Comparison of ENCODE assay signal across 8 cellular contexts in the genomic region with DNA sequence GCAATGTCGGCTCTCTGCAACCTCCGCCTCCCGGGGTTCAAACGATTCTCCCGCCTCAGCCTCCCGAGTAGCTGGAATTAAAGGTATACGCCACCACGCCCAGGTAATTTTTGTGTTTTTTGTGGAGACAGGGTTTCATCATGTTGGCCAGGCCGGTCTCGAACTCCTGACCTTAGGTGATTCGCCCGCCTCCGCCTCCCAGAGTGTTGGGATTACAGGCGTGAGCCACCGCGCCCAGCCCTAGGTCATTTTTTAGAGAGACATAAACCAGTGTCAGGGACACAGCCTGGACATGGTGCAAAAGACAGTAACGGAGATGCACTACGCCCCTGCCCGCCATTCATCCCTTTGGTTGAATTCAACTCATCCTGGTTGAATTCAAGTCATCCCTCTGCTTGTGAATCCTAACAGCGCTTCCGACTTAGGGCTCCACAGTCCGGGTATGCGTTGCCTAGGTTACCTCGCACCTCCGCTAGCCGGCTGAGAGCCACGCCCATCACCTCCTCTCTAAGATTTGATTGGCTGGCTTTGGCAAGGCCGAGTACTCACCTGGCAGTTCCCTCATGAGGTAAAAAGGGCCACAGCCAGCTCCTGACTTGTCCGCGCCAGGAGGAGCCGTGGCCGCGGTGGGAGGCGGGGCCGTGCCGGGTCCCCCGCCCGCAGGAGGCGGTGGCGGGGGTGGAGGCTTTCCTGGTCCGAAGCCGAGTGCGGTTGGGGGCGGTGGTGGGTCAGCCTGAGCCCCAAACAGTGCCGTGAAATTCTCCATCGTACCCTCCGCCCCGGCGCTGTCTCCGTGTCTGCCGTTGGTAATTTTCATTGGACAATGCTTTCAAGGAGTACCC. TPM values are rescaled to one million over a fixed set of nuclear protein-coding genes. Genes with fewer than 3 reads are reported as not detected.
DNase-seq lines count a peak whose midpoint lies in the region; ATAC-seq, FAIRE-seq and TF ChIP-seq lines count a peak whose summit lies in the region.

A gene with protein sequence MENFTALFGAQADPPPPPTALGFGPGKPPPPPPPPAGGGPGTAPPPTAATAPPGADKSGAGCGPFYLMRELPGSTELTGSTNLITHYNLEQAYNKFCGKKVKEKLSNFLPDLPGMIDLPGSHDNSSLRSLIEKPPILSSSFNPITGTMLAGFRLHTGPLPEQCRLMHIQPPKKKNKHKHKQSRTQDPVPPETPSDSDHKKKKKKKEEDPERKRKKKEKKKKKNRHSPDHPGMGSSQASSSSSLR (minus strand): TSS at position 802 of the 842 bp plus-strand sequence. CDS start 36 bp downstream, at position 766.

- no peaks in the 10 kb centered on the region for H3K27me3 ChIP-seq in lower lobe of right lung (ENCODE audit: low read depth)

- peaks cover 41% of the 10 kb centered on the region for H3K4me1 ChIP-seq in lower lobe of right lung

- no peaks in the 10 kb centered on the region for H3K9me3 ChIP-seq in lower lobe of right lung

- intact Hi-C loops in lower lobe of right lung (cut with DNase I), result no loop called here

- ATAC-seq in HG03457 (IDR thresholded peaks at IDR 0.05; ENCODE audit: unreplicated experiment) (peak; percentile 38), lower lobe of right lung (peak; percentile 87 to 89)

- no peak for FAIRE-seq in GM19239 (lab: Jason Lieb, UNC)

- H3K4me3 ChIP-seq in lower lobe of right lung, result peak within 1 kb of the TSS; percentile 79

- H3K27ac ChIP-seq in lower lobe of right lung, result peak within 1 kb of the TSS; percentile 87

- peak; percentile 45 to 64 for DNase-seq in AML-193 (lab: John Stamatoyannopoulos, UW)
- DNase-seq in GM19239 (ENCODE audit: insufficient read length, low spot score), result peak; percentile 54
- DNase-seq in NCI-H526 (lab: John Stamatoyannopoulos, UW), result peak; percentile 94 to 96
- peak; percentile 67 for DNase-seq in activated CD4-positive, alpha-beta T cell treated with anti-CD3 and anti-CD28 coated beads, Interleukin-2, amount 50 U/mL, for 1 hour
- peak; percentile 80 for DNase-seq in dermis blood vessel endothelial cell
- DNase-seq in lower lobe of right lung, result peak; percentile 89
- DNase-seq in stimulated activated CD4-positive, alpha-beta T cell treated with anti-CD3 and anti-CD28 coated beads, TNF-alpha, amount 100 ng/mL, for 24 hours (ENCODE audit: low read depth in 3 of 3), result peak; percentile 54 to 68 (median 58)

- no peak for TF ChIP-seq CTCF in lower lobe of right lung (IDR thresholded peaks at IDR 0.05)

- H3K36me3 ChIP-seq in lower lobe of right lung, result peaks cover 13% of the 10 kb centered on the region

RNA-seq across cellular contexts. Expression of the gene that starts here (rescaled TPM):
- total RNA-seq in dermis blood vessel endothelial cell (13.1 and 17.6 TPM in 2 replicates), lower lobe of right lung (12.0 TPM)

Comparison
In these comparisons a context has a peak if more than half of its experiments do, and no peak if none do; other contexts are left out.
1. Peak in every context shown above with its lines: DNase-seq, ATAC-seq, H3K4me3 ChIP-seq and H3K27ac ChIP-seq.